In genomic region chr11:14583252-14584105, GRCh38 we compare ENCODE assay signal across 16 cellular contexts.
DNase-seq lines count a peak whose midpoint lies in the region; ATAC-seq and TF ChIP-seq lines count a peak whose summit lies in the region.
"Had no signal": no experiment of that assay in that cellular context is flagged by ENCODE, and none has a peak within 500 bp of the region (broad histone marks: within the 10 kb centered on the region; RNA-seq: fewer than 3 reads in every experiment).

No MANE protein-coding gene starts in this region.

- intact Hi-C loops in aorta (cut with DNase I) = loop anchor here in 1 of 2 donors (5.0 kb wide), 1 partner anchor 41 kb away; no protein-coding TSS in a partner anchor

- H3K27me3 Mint-ChIP-seq in activated naive CD8-positive, alpha-beta T cell = no peaks in the 10 kb centered on the region
- no peaks in the 10 kb centered on the region for H3K27me3 Mint-ChIP-seq in activated naive CD8-positive, alpha-beta T cell treated with anti-CD3 and anti-CD28 coated beads, Interleukin-2, amount 50 U/mL, for 24 hours
- no peaks in the 10 kb centered on the region for H3K27me3 Mint-ChIP-seq in central memory CD8-positive, alpha-beta T cell
- H3K27me3 Mint-ChIP-seq: activated CD4-positive, alpha-beta memory T cell treated with anti-CD3 and anti-CD28 coated beads for 36 hours; activated naive CD4-positive, alpha-beta T cell treated with anti-CD3 and anti-CD28 coated beads, Interleukin-2, amount 10 ng/mL, durations not matched to agents 7 days and 5 days had no signal

- no peak for TF ChIP-seq CTCF in foreskin keratinocyte (conservative IDR thresholded peaks at IDR 0.05)

- no peaks in the 10 kb centered on the region for H3K36me3 ChIP-seq in aorta (ENCODE audit: control insufficient read depth in 1 of 2, insufficient read depth in 2 of 2, low read length in 1 of 2)

- no peaks in the 10 kb centered on the region for H3K9me3 ChIP-seq in aorta (ENCODE audit: control insufficient read depth, low read length)
- H3K9me3 ChIP-seq: A549 had no signal

- no peak for ATAC-seq in activated naive CD8-positive, alpha-beta T cell treated with anti-CD3 and anti-CD28 coated beads, Interleukin-2, amount 50 U/mL, for 24 hours
- ATAC-seq in central memory CD8-positive, alpha-beta T cell (replicated peaks; ENCODE audit: extremely low read depth, poor library complexity, severe bottlenecking) = no peak
- peak; percentile 79 for ATAC-seq in left lobe of liver
- ATAC-seq in aorta (ENCODE audit: low FRiP score) = peak; percentile 35
- ATAC-seq in foreskin keratinocyte = no peak
- ATAC-seq: A549 had no signal

- H3K4me1 Mint-ChIP-seq in activated naive CD8-positive, alpha-beta T cell (ENCODE audit: low read depth) = peaks cover 75% of the 10 kb centered on the region
- peaks cover 38% of the 10 kb centered on the region for H3K4me1 Mint-ChIP-seq in activated naive CD8-positive, alpha-beta T cell treated with anti-CD3 and anti-CD28 coated beads, Interleukin-2, amount 50 U/mL, for 24 hours
- H3K4me1 Mint-ChIP-seq in central memory CD8-positive, alpha-beta T cell = peaks cover 61% of the 10 kb centered on the region

- H3K4me1 ChIP-seq in aorta (ENCODE audit: control insufficient read depth in 1 of 2, insufficient read depth in 2 of 2, low read length in 2 of 2) (no peaks in the 10 kb centered on the region), foreskin keratinocyte (no peaks in the 10 kb centered on the region)
- H3K4me1 ChIP-seq: A549 had no signal

- peaks cover 11% of the 10 kb centered on the region for H3K9me3 Mint-ChIP-seq in activated naive CD8-positive, alpha-beta T cell (ENCODE audit: low read depth)
- H3K9me3 Mint-ChIP-seq in activated naive CD8-positive, alpha-beta T cell treated with anti-CD3 and anti-CD28 coated beads, Interleukin-2, amount 50 U/mL, for 24 hours = peaks cover 17% of the 10 kb centered on the region
- peaks cover 13% of the 10 kb centered on the region for H3K9me3 Mint-ChIP-seq in central memory CD8-positive, alpha-beta T cell
- H3K9me3 Mint-ChIP-seq: activated CD4-positive, alpha-beta memory T cell treated with anti-CD3 and anti-CD28 coated beads for 36 hours had no signal

- H3K36me3 Mint-ChIP-seq in activated naive CD8-positive, alpha-beta T cell = peaks cover 38% of the 10 kb centered on the region
- peaks cover 54% of the 10 kb centered on the region for H3K36me3 Mint-ChIP-seq in activated naive CD8-positive, alpha-beta T cell treated with anti-CD3 and anti-CD28 coated beads, Interleukin-2, amount 50 U/mL, for 24 hours (ENCODE audit: low read depth)
- H3K36me3 Mint-ChIP-seq in central memory CD8-positive, alpha-beta T cell (ENCODE audit: insufficient read depth) = peaks cover 8% of the 10 kb centered on the region

- H3K27ac ChIP-seq in aorta (ENCODE audit: low read depth in 1 of 2, low read length in 2 of 2) (no peak overlapping the region), foreskin keratinocyte (no peak overlapping the region)
- H3K27ac ChIP-seq: A549 had no signal

- H3K4me3 ChIP-seq in aorta (ENCODE audit: low read length in 2 of 2) = no peak overlapping the region
- H3K4me3 ChIP-seq: A549 had no signal

- 29 to 33% methylated on average over 9 of the region's 9 CpGs for WGBS in aorta, 2 donors

- no peak for DNase-seq in activated naive CD8-positive, alpha-beta T cell treated with anti-CD3 and anti-CD28 coated beads, Interleukin-2, amount 50 U/mL, for 24 hours
- DNase-seq in central memory CD8-positive, alpha-beta T cell (ENCODE audit: low spot score in 2 of 2) = no peak
- DNase-seq in left lobe of liver (ENCODE audit: low spot score) (peak; percentile 84), aorta (no peak), foreskin keratinocyte (no peak), SHP77 (lab: John Stamatoyannopoulos, UW) (no peak), AG20443 (ENCODE audit: low spot score) (no peak)
- DNase-seq: activated CD4-positive, alpha-beta memory T cell treated with anti-CD3 and anti-CD28 coated beads for 36 hours; activated naive CD4-positive, alpha-beta T cell treated with anti-CD3 and anti-CD28 coated beads, Interleukin-2, amount 10 ng/mL, durations not matched to agents 7 days and 5 days; cortex of kidney; DMS79; KG1; NCI-H187 treated with DMSO at 0.1 percent for 48 hours; retina had no signal

- H3K27ac Mint-ChIP-seq in activated naive CD8-positive, alpha-beta T cell = peak overlapping the region; percentile 46
- H3K27ac Mint-ChIP-seq in activated naive CD8-positive, alpha-beta T cell treated with anti-CD3 and anti-CD28 coated beads, Interleukin-2, amount 50 U/mL, for 24 hours = no peak overlapping the region
- H3K27ac Mint-ChIP-seq in central memory CD8-positive, alpha-beta T cell (ENCODE audit: low read depth) = peak overlapping the region; percentile 76
- H3K27ac Mint-ChIP-seq: activated CD4-positive, alpha-beta memory T cell treated with anti-CD3 and anti-CD28 coated beads for 36 hours; activated naive CD4-positive, alpha-beta T cell treated with anti-CD3 and anti-CD28 coated beads, Interleukin-2, amount 10 ng/mL, durations not matched to agents 7 days and 5 days had no signal

- H3K4me3 Mint-ChIP-seq in activated naive CD8-positive, alpha-beta T cell = no peak overlapping the region
- no peak overlapping the region for H3K4me3 Mint-ChIP-seq in activated naive CD8-positive, alpha-beta T cell treated with anti-CD3 and anti-CD28 coated beads, Interleukin-2, amount 50 U/mL, for 24 hours
- H3K4me3 Mint-ChIP-seq in central memory CD8-positive, alpha-beta T cell = no peak overlapping the region
- H3K4me3 Mint-ChIP-seq: activated CD4-positive, alpha-beta memory T cell treated with anti-CD3 and anti-CD28 coated beads for 36 hours; activated naive CD4-positive, alpha-beta T cell treated with anti-CD3 and anti-CD28 coated beads, Interleukin-2, amount 10 ng/mL, durations not matched to agents 7 days and 5 days had no signal

- H3K27me3 ChIP-seq in aorta (ENCODE audit: control insufficient read depth in 1 of 2, insufficient read depth in 2 of 2, low read length in 1 of 2) (no peaks in the 10 kb centered on the region), foreskin keratinocyte (peaks cover 2% of the 10 kb centered on the region)

Comparison
In these comparisons a context has a peak if more than half of its experiments do, and no peak if none do; other contexts are left out.
1. ATAC-seq: peak in left lobe of liver (single experiment) and aorta (single experiment); none in activated naive CD8-positive, alpha-beta T cell treated with anti-CD3 and anti-CD28 coated beads, Interleukin-2, amount 50 U/mL, for 24 hours (single experiment), central memory CD8-positive, alpha-beta T cell (single experiment) and foreskin keratinocyte (single experiment).